ENCODE assay signal across 11 cellular contexts in genomic region chr2:109699646-109700045, GRCh38.
DNase-seq lines count a peak whose midpoint lies in the region; ATAC-seq and TF ChIP-seq lines count a peak whose summit lies in the region.
"Had no signal": no experiment of that assay in that cellular context is flagged by ENCODE, and none has a peak within 500 bp of the region (broad histone marks: within the 10 kb centered on the region; RNA-seq: fewer than 3 reads in every experiment).

No MANE protein-coding gene starts in this region.

- no peak overlapping the region for H2AK5ac ChIP-seq in H9 (ENCODE audit: insufficient read length, low read length)

- dilution Hi-C loops in mammary epithelial cell (cut with HindIII; ENCODE audit: low sequenced_read_pairs), result loop anchor here (10.0 kb wide), 1 partner anchor 55 kb away; no protein-coding TSS in a partner anchor

- in situ Hi-C loops in mammary epithelial cell (cut with MboI; ENCODE audit: low sequenced_read_pairs in 2 of 2), result loop anchor here in 1 of 2 donors (10.0 kb wide), 1 partner anchor 85 kb away; the partner anchor contains the start of genes SEPTIN10 and SOWAHC

- H3K4ac ChIP-seq in H9 (ENCODE audit: low read depth, low read length), result no peak overlapping the region

- no peaks in the 10 kb centered on the region for H3K27me3 ChIP-seq in H9 (ENCODE audit: insufficient read depth, low read length)
- H3K27me3 ChIP-seq in mammary epithelial cell (ENCODE audit: insufficient read depth, low read length), result no peaks in the 10 kb centered on the region
- no peaks in the 10 kb centered on the region for H3K27me3 ChIP-seq in Karpas-422 (ENCODE audit: low read length)
- no peaks in the 10 kb centered on the region for H3K27me3 ChIP-seq in naive thymus-derived CD4-positive, alpha-beta T cell (ENCODE audit: control insufficient read depth in 2 of 2, insufficient read depth in 2 of 2, low read length in 2 of 2)
- H3K27me3 ChIP-seq: vagina had no signal

- H2BK120ac ChIP-seq in H9 (ENCODE audit: low read depth, low read length, poor library complexity, severe bottlenecking), result no peak overlapping the region

- H3K14ac ChIP-seq in H9 (ENCODE audit: insufficient read depth, low read length), result peak overlapping the region; percentile 8; the same call in 1 of the 2 replicates

- BruUV-seq in mammary epithelial cell (replicated peaks; lab: Mats Ljungman, UMichigan), result no TSS peak

- H2BK12ac ChIP-seq in H9 (ENCODE audit: insufficient read length, low read depth, low read length), result no peak overlapping the region

- H3K23ac ChIP-seq in H9 (ENCODE audit: insufficient read length, low read depth, low read length), result no peak overlapping the region

- H3K4me1 ChIP-seq in H9 (ENCODE audit: insufficient read depth, low read length) (peaks cover 27% of the 10 kb centered on the region), mammary epithelial cell (ENCODE audit: insufficient read depth, low read length) (peaks cover 44% of the 10 kb centered on the region), Karpas-422 (ENCODE audit: low read length) (peaks cover 5% of the 10 kb centered on the region)
- no peaks in the 10 kb centered on the region for H3K4me1 ChIP-seq in naive thymus-derived CD4-positive, alpha-beta T cell (ENCODE audit: control insufficient read depth in 2 of 2, insufficient read depth in 2 of 2, low read length in 2 of 2)

- no CpG with 5 or more reads among the region's 7 CpGs for WGBS in H9 (ENCODE audit: extremely low coverage, insufficient read length, low lambda C conversion rate)
- 91% methylated on average over 7 of the region's 7 CpGs for WGBS in mammary epithelial cell (ENCODE audit: low coverage, missing lambda C conversion rate)

- no peaks in the 10 kb centered on the region for H3K9me3 ChIP-seq in H9 (ENCODE audit: control insufficient read depth, low read depth, low read length)
- H3K9me3 ChIP-seq in mammary epithelial cell (replicated peaks; ENCODE audit: insufficient read depth, low read length), result no peaks in the 10 kb centered on the region
- H3K9me3 ChIP-seq in Karpas-422 (ENCODE audit: low read length), result no peaks in the 10 kb centered on the region
- H3K9me3 ChIP-seq in naive thymus-derived CD4-positive, alpha-beta T cell (ENCODE audit: control insufficient read depth in 2 of 3, low read length in 3 of 3), result no peaks in the 10 kb centered on the region
- H3K9me3 ChIP-seq: vagina had no signal

- CTCF ChIA-PET in mammary epithelial cell (lab: Charles Lee; ENCODE audit: low non-redundant PET), result no interaction called here
- CTCF ChIA-PET in naive thymus-derived CD4-positive, alpha-beta T cell (lab: Charles Lee), result no interaction called here

- no peak overlapping the region for H4K91ac ChIP-seq in H9 (ENCODE audit: insufficient read length, low read depth, low read length)

- H3T11ph ChIP-seq in H9 (ENCODE audit: low read length), result no peak overlapping the region

- H3K36me3 ChIP-seq in mammary epithelial cell (ENCODE audit: insufficient read depth, low read length), result no peaks in the 10 kb centered on the region
- H3K36me3 ChIP-seq in Karpas-422 (ENCODE audit: insufficient read depth, low read length), result no peaks in the 10 kb centered on the region
- no peaks in the 10 kb centered on the region for H3K36me3 ChIP-seq in naive thymus-derived CD4-positive, alpha-beta T cell (ENCODE audit: control insufficient read depth in 2 of 3, insufficient read depth in 3 of 3, low read length in 3 of 3)
- H3K36me3 ChIP-seq: vagina had no signal

- H2BK20ac ChIP-seq in H9 (ENCODE audit: low read depth, low read length, poor library complexity, severe bottlenecking), result no peak overlapping the region

- H3K4me3 ChIP-seq in mammary epithelial cell (replicated peaks in 1 of 3; ENCODE audit: insufficient read depth in 1 of 3, low read depth in 2 of 3, low read length in 3 of 3), result no peak overlapping the region
- no peak overlapping the region for H3K4me3 ChIP-seq in Karpas-422 (ENCODE audit: low read length)
- no peak overlapping the region for H3K4me3 ChIP-seq in naive thymus-derived CD4-positive, alpha-beta T cell (ENCODE audit: low read length)
- H3K4me3 ChIP-seq: vagina had no signal

- H2AFZ ChIP-seq in H9 (ENCODE audit: low read length), result no peak overlapping the region
- H2AFZ ChIP-seq in mammary epithelial cell (ENCODE audit: low read depth, low read length), result peak overlapping the region; percentile 35
- H2AFZ ChIP-seq in Karpas-422 (ENCODE audit: low read length), result no peak overlapping the region

- H3K79me1 ChIP-seq in H9 (ENCODE audit: insufficient read depth, low read depth, low read length, poor library complexity, severe bottlenecking), result no peaks in the 10 kb centered on the region

- DNase-seq in H9 (no peak), mammary epithelial cell (no peak), islet precursor cell (peak; percentile 71), progenitor cell of endocrine pancreas (ENCODE audit: low spot score, unreplicated experiment) (no peak), Karpas-422 (no peak), SW480 (ENCODE audit: low spot score) (no peak)
- DNase-seq in stimulated activated CD8-positive, alpha-beta memory T cell treated with anti-CD3 and anti-CD28 coated beads, Interleukin-4, amount 100 ng/mL, for 48 hours, result no peak
- no peak for DNase-seq in naive thymus-derived CD4-positive, alpha-beta T cell
- DNase-seq: DND-41, retina had no signal

- no peak overlapping the region for H3K56ac ChIP-seq in H9 (ENCODE audit: insufficient read length, low read depth, low read length)

- H2BK5ac ChIP-seq in H9 (ENCODE audit: insufficient read length, low read length), result no peak overlapping the region

- no peaks in the 10 kb centered on the region for H3K23me2 ChIP-seq in H9 (ENCODE audit: insufficient read length, low read depth, low read length, poor library complexity, severe bottlenecking)

- no peak for TF ChIP-seq CTCF in H9 (conservative IDR thresholded peaks at IDR 0.05)
- TF ChIP-seq CTCF in mammary epithelial cell (conservative IDR thresholded peaks at IDR 0.05 in 1 of 2, IDR thresholded peaks at IDR 0.05 in 1 of 2; ENCODE audit: extremely low read depth in 1 of 2, insufficient read depth in 1 of 2, low read depth in 1 of 2, low read length in 2 of 2), result no peak
- no peak for TF ChIP-seq CTCF in progenitor cell of endocrine pancreas (IDR thresholded peaks at IDR 0.05; ENCODE audit: unreplicated experiment)

- H3K27ac Mint-ChIP-seq in H9, result no peak overlapping the region
- H3K27ac Mint-ChIP-seq in progenitor cell of endocrine pancreas, result peak overlapping the region; percentile 23
- H3K27ac Mint-ChIP-seq in naive thymus-derived CD4-positive, alpha-beta T cell, result no peak overlapping the region

- H3K27me3 Mint-ChIP-seq in H9 (ENCODE audit: low read depth) (no peaks in the 10 kb centered on the region), progenitor cell of endocrine pancreas (no peaks in the 10 kb centered on the region)
- H3K27me3 Mint-ChIP-seq in naive thymus-derived CD4-positive, alpha-beta T cell, result peaks cover 14 to 28% (median 21%) of the 10 kb centered on the region in 5 donors

- no peak overlapping the region for H2BK15ac ChIP-seq in H9 (ENCODE audit: low read depth, low read length)

- H4K5ac ChIP-seq in H9 (ENCODE audit: insufficient read length, low read depth, low read length), result no peak overlapping the region

- H3K4me2 ChIP-seq in H9 (ENCODE audit: insufficient read depth, insufficient read length, low read length) (no peak overlapping the region), mammary epithelial cell (ENCODE audit: insufficient read depth, low read depth, low read length) (peak overlapping the region; percentile 61), Karpas-422 (ENCODE audit: low read depth, low read length, poor library complexity, severe bottlenecking) (no peak overlapping the region)

- peaks cover 34 to 41% of the 10 kb centered on the region in 2 experiments for H3K4me1 Mint-ChIP-seq in H9
- H3K4me1 Mint-ChIP-seq in progenitor cell of endocrine pancreas (ENCODE audit: low read depth), result peaks cover 48% of the 10 kb centered on the region
- H3K4me1 Mint-ChIP-seq in naive thymus-derived CD4-positive, alpha-beta T cell, result peaks cover 0 to 3% (median 0%) of the 10 kb centered on the region in 7 donors

- H3K4me3 Mint-ChIP-seq in H9 (no peak overlapping the region), progenitor cell of endocrine pancreas (ENCODE audit: low read depth) (no peak overlapping the region)
- no peak overlapping the region for H3K4me3 Mint-ChIP-seq in naive thymus-derived CD4-positive, alpha-beta T cell

- POLR2A ChIA-PET in naive thymus-derived CD4-positive, alpha-beta T cell (lab: Charles Lee), result no interaction called here

- H3K18ac ChIP-seq in H9 (ENCODE audit: insufficient read length, low read depth, low read length), result no peak overlapping the region

- H4K8ac ChIP-seq in H9 (replicated peaks; ENCODE audit: insufficient read length, low read depth, low read length), result no peak overlapping the region

- H4K20me1 ChIP-seq in H9 (ENCODE audit: control insufficient read depth, insufficient read depth, insufficient read length), result no peaks in the 10 kb centered on the region
- H4K20me1 ChIP-seq in mammary epithelial cell (ENCODE audit: insufficient read depth, low read length), result no peaks in the 10 kb centered on the region
- no peaks in the 10 kb centered on the region for H4K20me1 ChIP-seq in Karpas-422 (ENCODE audit: insufficient read depth, low read depth, low read length)

- H3K9me2 ChIP-seq in Karpas-422 (replicated peaks; ENCODE audit: insufficient read depth, low read length), result no peaks in the 10 kb centered on the region

- intact Hi-C loops in mammary epithelial cell (cut with micrococcal nuclease), result loop anchor here (5.0 kb wide), 1 partner anchor 52 kb away; no protein-coding TSS in a partner anchor
- intact Hi-C loops in naive thymus-derived CD4-positive, alpha-beta T cell (cut with micrococcal nuclease), result no loop called here

- no peak for ATAC-seq in naive thymus-derived CD4-positive, alpha-beta T cell

- H3K79me2 ChIP-seq in H9 (ENCODE audit: insufficient read depth, low read length), result no peaks in the 10 kb centered on the region
- H3K79me2 ChIP-seq in mammary epithelial cell (ENCODE audit: insufficient read depth, low read length), result no peaks in the 10 kb centered on the region
- no peaks in the 10 kb centered on the region for H3K79me2 ChIP-seq in Karpas-422 (ENCODE audit: low read length)

- H3K9ac ChIP-seq in H9 (ENCODE audit: extremely low read depth, insufficient read length, low read length) (no peak overlapping the region), mammary epithelial cell (ENCODE audit: insufficient read depth, low read length) (no peak overlapping the region), Karpas-422 (ENCODE audit: low read length) (no peak overlapping the region)

- H3K36me3 Mint-ChIP-seq in H9 (ENCODE audit: insufficient read depth in 1 of 3, low read depth in 3 of 3), result no peaks in the 10 kb centered on the region
- no peaks in the 10 kb centered on the region for H3K36me3 Mint-ChIP-seq in progenitor cell of endocrine pancreas (ENCODE audit: insufficient read depth)
- no peaks in the 10 kb centered on the region for H3K36me3 Mint-ChIP-seq in naive thymus-derived CD4-positive, alpha-beta T cell

- no peak overlapping the region for H3K27ac ChIP-seq in H9 (ENCODE audit: insufficient read length, low read depth, low read length)
- peak overlapping the region; percentile 68 for H3K27ac ChIP-seq in mammary epithelial cell (ENCODE audit: insufficient read depth, low read depth, low read length)
- no peak overlapping the region for H3K27ac ChIP-seq in Karpas-422 (ENCODE audit: low read length)
- no peak overlapping the region for H3K27ac ChIP-seq in naive thymus-derived CD4-positive, alpha-beta T cell (ENCODE audit: low read depth, low read length)
- H3K27ac ChIP-seq: vagina had no signal

- H3K9me3 Mint-ChIP-seq in H9 (no peaks in the 10 kb centered on the region), progenitor cell of endocrine pancreas (ENCODE audit: low read depth) (peaks cover 3% of the 10 kb centered on the region)
- no peaks in the 10 kb centered on the region for H3K9me3 Mint-ChIP-seq in naive thymus-derived CD4-positive, alpha-beta T cell
